In genomic region chr2:29723255-29724001, GRCh38 we compare ENCODE assay signal across 12 cellular contexts.
A peak's percentile ranks its signal among the peaks of the same experiment; 100 is the strongest.
DNase-seq lines count a peak whose midpoint lies in the region; ATAC-seq, FAIRE-seq and TF ChIP-seq lines count a peak whose summit lies in the region.
"Had no signal": no experiment of that assay in that cellular context is flagged by ENCODE, and none has a peak within 500 bp of the region (broad histone marks: within the 10 kb centered on the region; RNA-seq: fewer than 3 reads in every experiment).

No MANE protein-coding gene starts in this region.

- POLR2A ChIA-PET in HepG2 (lab: Yijun Ruan, JAX), result no interaction called here

- H4K20me1 ChIP-seq in HepG2 (ENCODE audit: insufficient read depth, low read length), result no peaks in the 10 kb centered on the region

- in situ Hi-C loops in HepG2 (cut with HindIII; ENCODE audit: extremely low pct_ligation_motif_present, low pct_unique_long_range_greater_than_20kb), result no loop called here

- H3K9ac ChIP-seq in HepG2 (ENCODE audit: insufficient read depth, low read depth, low read length), result no peak overlapping the region

- no peaks in the 10 kb centered on the region for H3K79me2 ChIP-seq in HepG2 (ENCODE audit: insufficient read depth, low read length)

- TF ChIP-seq POLR2A in right lobe of liver (IDR thresholded peaks at IDR 0.05) (no peak), HepG2 (IDR thresholded peaks at IDR 0.05; ENCODE audit: insufficient read depth in 1 of 2, low read depth in 2 of 2, low read length in 2 of 2) (no peak), stomach (IDR thresholded peaks at IDR 0.05) (no peak), esophagus muscularis mucosa (IDR thresholded peaks at IDR 0.05; ENCODE audit: low read depth) (no peak)

- H3K9me3 ChIP-seq in right lobe of liver (no peaks in the 10 kb centered on the region), HepG2 (ENCODE audit: low read length) (no peaks in the 10 kb centered on the region), stomach (no peaks in the 10 kb centered on the region), BE2C (no peaks in the 10 kb centered on the region), esophagus muscularis mucosa (no peaks in the 10 kb centered on the region)
- H3K9me3 ChIP-seq: upper lobe of right lung had no signal

- TF ChIP-seq EP300 in HepG2 (IDR thresholded peaks at IDR 0.05; ENCODE audit: low read depth in 2 of 2, low read length in 2 of 2) (no peak), HepG2 (CRISPR knock-in tag; IDR thresholded peaks at IDR 0.05; ENCODE audit: borderline replicate concordance) (no peak), stomach (IDR thresholded peaks at IDR 0.05) (no peak), esophagus muscularis mucosa (IDR thresholded peaks at IDR 0.05) (no peak)

- ATAC-seq in right lobe of liver (peak; percentile 39 to 80 (median 60)), HepG2 (no peak), HG02678 (IDR thresholded peaks at IDR 0.05; ENCODE audit: unreplicated experiment) (peak; percentile 83), HG03520 (IDR thresholded peaks at IDR 0.05; ENCODE audit: unreplicated experiment) (peak; percentile 79)
- ATAC-seq: upper lobe of right lung had no signal

- TF ChIP-seq CTCF in right lobe of liver (IDR thresholded peaks at IDR 0.05) (no peak), HepG2 (CRISPR knock-in tag; IDR thresholded peaks at IDR 0.05) (no peak), stomach (IDR thresholded peaks at IDR 0.05) (no peak), BE2C (IDR thresholded peaks at IDR 0.05; ENCODE audit: low read depth, low read length) (no peak), esophagus muscularis mucosa (IDR thresholded peaks at IDR 0.05) (no peak)

- no peak for TF ChIP-seq RAD21 in HepG2 (CRISPR knock-in tag; IDR thresholded peaks at IDR 0.05)

- no peak for FAIRE-seq in HepG2 (lab: Jason Lieb, UNC)
- FAIRE-seq: A204.1 had no signal

- no peaks in the 10 kb centered on the region for H3K4me1 ChIP-seq in right lobe of liver
- H3K4me1 ChIP-seq in HepG2 (ENCODE audit: insufficient read depth, low read length), result no peaks in the 10 kb centered on the region
- peaks cover 8 to 21% (median 14%) of the 10 kb centered on the region in 4 donors for H3K4me1 ChIP-seq in stomach
- no peaks in the 10 kb centered on the region for H3K4me1 ChIP-seq in BE2C
- no peaks in the 10 kb centered on the region for H3K4me1 ChIP-seq in esophagus muscularis mucosa
- H3K4me1 ChIP-seq: upper lobe of right lung had no signal

- intact Hi-C loops in right lobe of liver (cut with DNase I), result no loop called here
- intact Hi-C loops in HepG2 (cut with micrococcal nuclease; ENCODE audit: unreplicated experiment), result no loop called here
- intact Hi-C loops in stomach (cut with DNase I; ENCODE audit: low total_unique reads), result no loop called here
- intact Hi-C loops in esophagus muscularis mucosa (cut with DNase I), result no loop called here

- CTCF ChIA-PET in HepG2 (lab: Yijun Ruan, JAX; ENCODE audit: low intra/inter-chr PET ratio, low total read pairs), result no interaction called here

- 31% methylated on average over 7 of the region's 7 CpGs for WGBS in right lobe of liver (ENCODE audit: insufficient coverage, low coverage, low lambda C conversion rate, missing lambda C conversion rate)
- WGBS in HepG2 (ENCODE audit: low lambda C conversion rate), result 6% methylated on average over 7 of the region's 7 CpGs
- 22 to 37% (median 31%) methylated on average over 7 of the region's 7 CpGs for WGBS in stomach, 5 donors
- WGBS in esophagus muscularis mucosa, result 70% methylated on average over 7 of the region's 7 CpGs

- no TSS peak for BruUV-seq in HepG2 (replicated peaks; lab: Mats Ljungman, UMichigan)

- no peak overlapping the region for H2AFZ ChIP-seq in HepG2 (ENCODE audit: low read length)

- H3K27ac ChIP-seq in right lobe of liver (no peak overlapping the region), HepG2 (ENCODE audit: extremely low read length, insufficient read depth, low read length) (no peak overlapping the region), stomach (peak overlapping the region; percentile 53 to 82 (median 63)), esophagus muscularis mucosa (replicated peaks in 1 of 4) (no peak overlapping the region)
- H3K27ac ChIP-seq: upper lobe of right lung had no signal

- no peaks in the 10 kb centered on the region for H3K27me3 ChIP-seq in right lobe of liver
- no peaks in the 10 kb centered on the region; a peak in 1 of 5 replicates for H3K27me3 ChIP-seq in HepG2 (ENCODE audit: control insufficient read depth in 1 of 2, insufficient read depth in 2 of 2, low read length in 2 of 2)
- no peaks in the 10 kb centered on the region for H3K27me3 ChIP-seq in stomach
- no peaks in the 10 kb centered on the region for H3K27me3 ChIP-seq in BE2C
- no peaks in the 10 kb centered on the region for H3K27me3 ChIP-seq in esophagus muscularis mucosa
- H3K27me3 ChIP-seq: upper lobe of right lung had no signal

- H3K4me2 ChIP-seq in HepG2 (ENCODE audit: low read depth, low read length), result no peak overlapping the region

- H3K4me3 ChIP-seq in right lobe of liver, result no peak overlapping the region
- H3K4me3 ChIP-seq in HepG2 (replicated peaks in 1 of 3; ENCODE audit: insufficient read depth in 1 of 3, low read depth in 2 of 3, low read length in 3 of 3), result no peak overlapping the region
- no peak overlapping the region for H3K4me3 ChIP-seq in stomach
- H3K4me3 ChIP-seq in BE2C (ENCODE audit: low read depth, low read length), result no peak overlapping the region
- no peak overlapping the region for H3K4me3 ChIP-seq in esophagus muscularis mucosa
- H3K4me3 ChIP-seq: upper lobe of right lung had no signal

- no peaks in the 10 kb centered on the region for H3K36me3 ChIP-seq in right lobe of liver
- H3K36me3 ChIP-seq in HepG2 (replicated peaks in 1 of 2; ENCODE audit: control insufficient read depth in 1 of 2, insufficient read depth in 2 of 2, low read length in 2 of 2), result no peaks in the 10 kb centered on the region
- H3K36me3 ChIP-seq in stomach, result no peaks in the 10 kb centered on the region
- no peaks in the 10 kb centered on the region for H3K36me3 ChIP-seq in BE2C
- no peaks in the 10 kb centered on the region for H3K36me3 ChIP-seq in esophagus muscularis mucosa
- H3K36me3 ChIP-seq: upper lobe of right lung had no signal

- no peak for DNase-seq in right lobe of liver
- DNase-seq in HepG2 (ENCODE audit: low spot score), result no peak
- DNase-seq in stomach, result peak; percentile 67
- no peak for DNase-seq in NCI-H446 treated with DMSO at 0.1 percent for 48 hours (lab: John Stamatoyannopoulos, UW)
- no peak for DNase-seq in BE2C
- DNase-seq in esophagus muscularis mucosa (ENCODE audit: extremely low spot score), result no peak
- DNase-seq: activated gamma-delta T cell, NCI-H748 treated with DMSO at 0.1 percent for 48 hours, upper lobe of right lung had no signal

TF ChIP-seq in HepG2, 621 proteins besides CTCF, POLR2A, EP300 and RAD21:
- TF ChIP-seq ZNF616 (CRISPR knock-in tag; IDR thresholded peaks at IDR 0.05; ENCODE audit: low read depth), result no peak
- TF ChIP-seq ZNF552 (CRISPR knock-in tag; IDR thresholded peaks at IDR 0.05; ENCODE audit: borderline replicate concordance), result no peak
- TF ChIP-seq SRSF1 (optimal IDR thresholded peaks at IDR 0.05; ENCODE audit: low read depth, low read length), result no peak
- no peak for TF ChIP-seq FOSL1 (CRISPR knock-in tag; IDR thresholded peaks at IDR 0.05; ENCODE audit: borderline replicate concordance)
- TF ChIP-seq REL (CRISPR knock-in tag; conservative IDR thresholded peaks at IDR 0.05), result no peak
- no peak for TF ChIP-seq PCBP1 (IDR thresholded peaks at IDR 0.05; ENCODE audit: borderline replicate concordance, low read depth, low read length)
- TF ChIP-seq PCBP2 (optimal IDR thresholded peaks at IDR 0.05; ENCODE audit: low read depth, low read length, poor library complexity, severe bottlenecking), result no peak
- TF ChIP-seq DZIP1 (CRISPR knock-in tag; IDR thresholded peaks at IDR 0.05), result no peak

Comparison
In these comparisons a context has a peak if more than half of its experiments do, and no peak if none do; other contexts are left out.
1. H3K27ac ChIP-seq: peak in stomach (5 of 5); none in right lobe of liver (0 of 3), HepG2 (single experiment) and esophagus muscularis mucosa (0 of 4).